Comparison of ENCODE assay signal across 8 cellular contexts in the genomic region with DNA sequence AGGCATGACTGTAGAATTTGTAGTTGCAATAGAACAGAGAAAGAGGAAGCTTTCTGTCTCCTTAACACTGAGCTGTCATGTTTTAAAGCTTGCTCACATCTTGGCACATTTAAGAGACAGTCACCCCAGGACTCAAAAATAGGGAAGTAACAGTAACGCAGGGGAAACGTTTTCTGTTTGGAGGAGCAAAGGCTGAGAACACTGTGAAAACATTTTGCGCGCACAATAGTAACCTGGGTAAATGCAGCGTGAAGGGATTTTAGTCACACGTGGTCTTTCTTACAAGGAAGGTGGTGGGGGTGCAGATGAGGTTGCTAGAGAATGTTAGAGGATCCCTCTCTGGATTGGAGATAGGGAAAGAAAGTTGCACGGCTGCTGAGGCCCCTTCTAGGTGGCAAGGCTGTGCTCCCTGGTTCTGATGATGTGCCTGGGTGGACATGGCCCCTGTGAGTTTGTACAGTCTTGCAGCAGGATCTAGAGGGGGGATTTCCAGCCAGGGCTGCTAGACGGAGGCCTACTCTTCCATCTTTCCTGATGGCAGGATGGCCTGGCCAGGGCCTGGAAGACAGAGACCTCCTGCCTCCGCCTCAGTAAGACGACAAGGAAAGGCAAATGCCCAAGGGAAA. TPM values are rescaled to one million over a fixed set of nuclear protein-coding genes. Genes with fewer than 3 reads are reported as not detected.
A peak's percentile ranks its signal among the peaks of the same experiment; 100 is the strongest.
DNase-seq lines count a peak whose midpoint lies in the region; ATAC-seq and TF ChIP-seq lines count a peak whose summit lies in the region.

No MANE protein-coding gene starts in this region.

- peak in 1 of 4 donors; percentile 17 for TF ChIP-seq POLR2A in upper lobe of left lung (IDR thresholded peaks at IDR 0.05)

- peaks cover 7 to 24% (median 15%) of the 10 kb centered on the region in 4 donors for H3K4me1 ChIP-seq in upper lobe of left lung

- no peak for TF ChIP-seq EP300 in upper lobe of left lung (IDR thresholded peaks at IDR 0.05)

- no peak overlapping the region for H3K4me3 ChIP-seq in foreskin fibroblast (ENCODE audit: low read depth in 1 of 2, low read length in 2 of 2)
- H3K4me3 ChIP-seq in upper lobe of left lung = no peak overlapping the region

- peaks cover 7 to 66% (median 17%) of the 10 kb centered on the region in 4 donors for H3K36me3 ChIP-seq in upper lobe of left lung

- peak; percentile 48 to 68 for ATAC-seq in upper lobe of left lung (ENCODE audit: low FRiP score in 2 of 2)
- no peak for ATAC-seq in HG03521 (IDR thresholded peaks at IDR 0.05; ENCODE audit: unreplicated experiment)
- ATAC-seq in HG03460 (IDR thresholded peaks at IDR 0.05; ENCODE audit: unreplicated experiment) = no peak
- no peak for ATAC-seq in GM18861 (IDR thresholded peaks at IDR 0.05; ENCODE audit: unreplicated experiment)

- WGBS in upper lobe of left lung, 2 donors = 65 to 66% methylated on average over 10 of the region's 10 CpGs

- DNase-seq in activated effector memory CD4-positive, alpha-beta T cell treated with anti-CD3 and anti-CD28 coated beads, Interleukin-2, amount 50 U/mL, for 16 hours = peak; percentile 33
- no peak for DNase-seq in activated effector memory CD4-positive, alpha-beta T cell treated with Interleukin-2 at 50 U/mL for 16 hours
- DNase-seq in NOMO-1 treated with DMSO at 0.1 percent for 48 hours (lab: John Stamatoyannopoulos, UW; ENCODE audit: unreplicated experiment) (peak; percentile 97), foreskin fibroblast (peak; percentile 33 to 51), upper lobe of left lung (no peak)

- no peaks in the 10 kb centered on the region for H3K9me3 ChIP-seq in upper lobe of left lung

- TF ChIP-seq CTCF in foreskin fibroblast (IDR thresholded peaks at IDR 0.05; ENCODE audit: low read depth, low read length) = no peak
- no peak for TF ChIP-seq CTCF in upper lobe of left lung (IDR thresholded peaks at IDR 0.05)

- H3K27me3 ChIP-seq in upper lobe of left lung = no peaks in the 10 kb centered on the region

- H3K27ac ChIP-seq in upper lobe of left lung = peak overlapping the region; percentile 70 to 82 (median 78)

RNA-seq across cellular contexts. Expression of a gene that starts 12.0 kb away (rescaled TPM):
- total RNA-seq in upper lobe of left lung = 1 to 10 TPM; 3.0 to 8.3 (median 5.6) TPM

Comparison
In these comparisons a context has a peak if more than half of its experiments do, and no peak if none do; other contexts are left out.
1. DNase-seq: peak in activated effector memory CD4-positive, alpha-beta T cell treated with anti-CD3 and anti-CD28 coated beads, Interleukin-2, amount 50 U/mL, for 16 hours (single experiment), NOMO-1 treated with DMSO at 0.1 percent for 48 hours (single experiment) and foreskin fibroblast (2 of 2); none in activated effector memory CD4-positive, alpha-beta T cell treated with Interleukin-2 at 50 U/mL for 16 hours (single experiment) and upper lobe of left lung (0 of 2).
2. ATAC-seq: peak in upper lobe of left lung (2 of 2); none in HG03521 (single experiment), HG03460 (single experiment) and GM18861 (single experiment).